16 cellular contexts compared by ENCODE assay signal in the genomic region with DNA sequence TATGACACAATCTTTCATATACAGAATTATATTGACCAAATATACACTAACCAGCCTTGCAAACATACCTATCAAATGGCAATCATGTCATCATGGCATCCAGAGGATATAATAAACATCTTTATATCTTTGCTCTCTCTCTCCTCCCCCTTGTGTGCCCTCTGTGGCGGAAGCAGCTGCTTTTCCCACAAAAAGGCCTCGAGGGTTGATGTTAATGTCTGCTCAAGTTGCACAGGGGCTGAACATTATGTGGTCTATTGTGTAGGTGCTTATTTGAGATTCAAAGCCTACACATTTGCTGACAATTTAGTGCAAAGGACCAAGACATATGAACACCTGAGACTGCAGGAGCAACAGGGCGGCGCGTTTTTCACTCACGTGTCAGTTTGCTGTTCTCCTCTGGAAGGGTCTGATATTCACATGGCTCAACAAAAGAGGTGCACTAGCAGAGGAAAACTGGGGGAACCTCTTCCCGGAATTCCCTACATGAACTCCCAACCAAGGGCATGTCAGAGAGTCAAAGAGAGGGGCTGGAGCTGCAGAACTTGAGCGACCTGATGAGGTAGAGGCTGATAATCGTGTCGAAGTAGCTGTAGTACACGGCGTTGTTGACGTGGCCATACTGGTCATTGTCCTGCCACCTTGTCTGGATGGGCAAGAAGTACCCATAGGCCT.
DNase-seq lines count a peak whose midpoint lies in the region.
"Had no signal": no experiment of that assay in that cellular context is flagged by ENCODE, and none has a peak within 500 bp of the region (broad histone marks: within the 10 kb centered on the region; RNA-seq: fewer than 3 reads in every experiment).

No MANE protein-coding gene starts in this region.

- H3K9me3 ChIP-seq in SJCRH30 (replicated peaks) (no peaks in the 10 kb centered on the region), thymus (ENCODE audit: control insufficient read depth) (no peaks in the 10 kb centered on the region)
- H3K9me3 ChIP-seq: BLaER1, Caco-2 had no signal

- H3K4me1 ChIP-seq in SJCRH30: peaks cover 8% of the 10 kb centered on the region
- H3K4me1 ChIP-seq in thymus (ENCODE audit: control insufficient read depth, insufficient read depth, low read length): peaks cover 8% of the 10 kb centered on the region
- H3K4me1 ChIP-seq: BLaER1, Caco-2 had no signal

- H3K27me3 ChIP-seq in SJCRH30 (no peaks in the 10 kb centered on the region; the same call in 1 of the 2 replicates), thymus (ENCODE audit: control insufficient read depth, insufficient read depth) (no peaks in the 10 kb centered on the region)
- H3K27me3 ChIP-seq: BLaER1 had no signal

- 80% methylated on average over 13 of the region's 13 CpGs for WGBS in thymus

- H3K27ac ChIP-seq in SJCRH30 (no peak overlapping the region), thymus (ENCODE audit: low read depth) (peak overlapping the region; percentile 32)
- H3K27ac ChIP-seq: BLaER1 had no signal

- H3K36me3 ChIP-seq in SJCRH30: no peaks in the 10 kb centered on the region
- no peaks in the 10 kb centered on the region for H3K36me3 ChIP-seq in thymus (ENCODE audit: control insufficient read depth, insufficient read depth)
- H3K36me3 ChIP-seq: BLaER1 had no signal

- H3K4me3 ChIP-seq in SJCRH30 (no peak overlapping the region), thymus (ENCODE audit: low read length) (no peak overlapping the region)
- H3K4me3 ChIP-seq: BLaER1 had no signal

- DNase-seq in NCI-H2107 treated with DMSO at 0.1 percent for 48 hours (lab: John Stamatoyannopoulos, UW; ENCODE audit: unreplicated experiment): peak; percentile 24
- no peak for DNase-seq in NCI-H2107 (lab: John Stamatoyannopoulos, UW)
- peak; percentile 65 for DNase-seq in NCI-H1436 (lab: John Stamatoyannopoulos, UW)
- DNase-seq in SJCRH30: peak; percentile 29 to 66
- DNase-seq in MV-4-11 (lab: John Stamatoyannopoulos, UW): no peak
- no peak for DNase-seq in stimulated activated CD4-positive, alpha-beta T cell treated with anti-CD3 and anti-CD28 coated beads, Interleukin-12 subunit alpha, Interleukin-12 subunit beta, amount 100 ng/mL, for 4 hours
- no peak for DNase-seq in NCI-H524 treated with DMSO at 0.1 percent for 48 hours (lab: John Stamatoyannopoulos, UW)
- DNase-seq: 8988T; AML-193; Caco-2; CD8-positive, alpha-beta memory T cell; DMS53; HCEC 1CT; HFFc6 had no signal

Comparison
In these comparisons a context has a peak if more than half of its experiments do, and no peak if none do; other contexts are left out.
1. DNase-seq: peak in NCI-H2107 treated with DMSO at 0.1 percent for 48 hours (single experiment), NCI-H1436 (single experiment) and SJCRH30 (2 of 2); none in NCI-H2107 (single experiment), MV-4-11 (single experiment), stimulated activated CD4-positive, alpha-beta T cell treated with anti-CD3 and anti-CD28 coated beads, Interleukin-12 subunit alpha, Interleukin-12 subunit beta, amount 100 ng/mL, for 4 hours (single experiment) and NCI-H524 treated with DMSO at 0.1 percent for 48 hours (single experiment).